ENCODE assay signal across 1 cellular context in the genomic region with DNA sequence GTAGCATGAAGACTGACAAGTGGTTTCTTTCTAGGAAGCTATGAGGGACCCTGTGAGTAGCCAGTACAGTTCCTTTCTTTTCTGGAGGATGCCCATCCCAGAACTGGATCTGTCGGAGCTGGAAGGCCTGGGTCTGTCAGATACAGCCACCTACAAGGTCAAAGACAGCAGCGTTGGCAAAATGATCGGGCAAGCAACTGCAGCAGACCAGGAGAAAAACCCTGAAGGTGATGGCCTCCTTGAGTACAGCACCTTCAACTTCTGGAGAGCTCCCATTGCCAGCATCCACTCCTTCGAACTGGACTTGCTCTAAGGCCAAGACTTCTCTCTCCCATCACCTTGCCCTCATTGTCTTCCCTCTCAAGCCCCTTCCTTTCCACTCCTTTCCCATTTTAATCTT.
TF ChIP-seq lines count a peak whose summit lies in the region.

No MANE protein-coding gene starts in this region.

TF ChIP-seq in K562, 482 proteins besides CTCF, POLR2A, EP300 and RAD21:
- no peak for TF ChIP-seq RBM17 (IDR thresholded peaks at IDR 0.05; ENCODE audit: borderline replicate concordance, low read depth, low read length)
- TF ChIP-seq, protein P1, sequence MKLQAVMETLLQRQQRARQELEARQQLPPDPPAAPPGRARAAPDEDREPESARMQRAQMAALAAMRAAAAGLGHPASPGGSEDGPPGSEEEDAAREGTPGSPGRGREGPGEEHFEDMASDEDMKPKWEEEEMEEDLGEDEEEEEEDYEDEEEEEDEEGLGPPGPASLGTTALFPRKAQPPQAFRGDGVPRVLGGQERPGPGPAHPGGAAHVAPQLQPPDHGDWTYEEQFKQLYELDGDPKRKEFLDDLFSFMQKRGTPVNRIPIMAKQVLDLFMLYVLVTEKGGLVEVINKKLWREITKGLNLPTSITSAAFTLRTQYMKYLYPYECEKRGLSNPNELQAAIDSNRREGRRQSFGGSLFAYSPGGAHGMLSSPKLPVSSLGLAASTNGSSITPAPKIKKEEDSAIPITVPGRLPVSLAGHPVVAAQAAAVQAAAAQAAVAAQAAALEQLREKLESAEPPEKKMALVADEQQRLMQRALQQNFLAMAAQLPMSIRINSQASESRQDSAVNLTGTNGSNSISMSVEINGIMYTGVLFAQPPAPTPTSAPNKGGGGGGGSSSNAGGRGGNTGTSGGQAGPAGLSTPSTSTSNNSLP (IDR thresholded peaks at IDR 0.05; ENCODE audit: borderline replicate concordance, low read depth, low read length): no peak
- no peak for TF ChIP-seq U2AF1 (optimal IDR thresholded peaks at IDR 0.05; ENCODE audit: low read depth, low read length)
- TF ChIP-seq, protein P2, sequence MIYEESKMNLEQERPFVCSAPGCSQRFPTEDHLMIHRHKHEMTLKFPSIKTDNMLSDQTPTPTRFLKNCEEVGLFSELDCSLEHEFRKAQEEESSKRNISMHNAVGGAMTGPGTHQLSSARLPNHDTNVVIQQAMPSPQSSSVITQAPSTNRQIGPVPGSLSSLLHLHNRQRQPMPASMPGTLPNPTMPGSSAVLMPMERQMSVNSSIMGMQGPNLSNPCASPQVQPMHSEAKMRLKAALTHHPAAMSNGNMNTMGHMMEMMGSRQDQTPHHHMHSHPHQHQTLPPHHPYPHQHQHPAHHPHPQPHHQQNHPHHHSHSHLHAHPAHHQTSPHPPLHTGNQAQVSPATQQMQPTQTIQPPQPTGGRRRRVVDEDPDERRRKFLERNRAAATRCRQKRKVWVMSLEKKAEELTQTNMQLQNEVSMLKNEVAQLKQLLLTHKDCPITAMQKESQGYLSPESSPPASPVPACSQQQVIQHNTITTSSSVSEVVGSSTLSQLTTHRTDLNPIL (CRISPR knock-in tag; IDR thresholded peaks at IDR 0.05): no peak
- TF ChIP-seq CHD2 (IDR thresholded peaks at IDR 0.05; ENCODE audit: low read depth, low read length): no peak
- TF ChIP-seq YBX1 (IDR thresholded peaks at IDR 0.05): no peak
- no peak for TF ChIP-seq SIRT6 (IDR thresholded peaks at IDR 0.05; ENCODE audit: low read depth, low read length)
- TF ChIP-seq TCFL5 (CRISPR knock-in tag; conservative IDR thresholded peaks at IDR 0.05): no peak
- TF ChIP-seq POU5F1 (IDR thresholded peaks at IDR 0.05; ENCODE audit: borderline replicate concordance, low read depth, low read length, partially characterized antibody): no peak
- no peak for TF ChIP-seq SIN3A (IDR thresholded peaks at IDR 0.05; ENCODE audit: borderline replicate concordance in 2 of 2, control insufficient read depth in 1 of 2, low read depth in 2 of 2, low read length in 2 of 2)
- no peak for TF ChIP-seq ZBTB1 (CRISPR knock-in tag; IDR thresholded peaks at IDR 0.05; ENCODE audit: borderline replicate concordance, low read depth)
- TF ChIP-seq TSC22D4 (tag; IDR thresholded peaks at IDR 0.05): no peak
